In genomic region chr11:10454902-10455631, GRCh38 we compare ENCODE assay signal across 8 cellular contexts. TPM values are rescaled to one million over a fixed set of nuclear protein-coding genes. Genes with fewer than 3 reads are reported as not detected.
DNase-seq lines count a peak whose midpoint lies in the region; ATAC-seq and TF ChIP-seq lines count a peak whose summit lies in the region.

TSS of gene AMPD3 (plus strand) at chr11:10455264. CDS start at chr11:10461520, 6,256 bp downstream.

- DNase-seq in activated CD4-positive, alpha-beta T cell treated with anti-CD3 and anti-CD28 coated beads, Interleukin-2, amount 10 ng/mL, durations not matched to agents 7 days and 5 days, result no peak
- DNase-seq in activated CD4-positive, alpha-beta T cell treated with anti-CD3 and anti-CD28 coated beads for 4 hours, result no peak
- DNase-seq in HS-5 (ENCODE audit: low read depth) (peak; percentile 95), Peyer's patch (peak in 1 of 3 donors; percentile 63), choroid plexus epithelial cell (ENCODE audit: low read depth) (peak; percentile 97), mucosa of descending colon (peak in 1 of 3 donors; percentile 16), vagina (ENCODE audit: extremely low spot score in 2 of 2) (no peak)

- CTCF ChIA-PET in activated CD4-positive, alpha-beta T cell treated with anti-CD3 and anti-CD28 coated beads, Interleukin-2, amount 10 ng/mL, durations not matched to agents 7 days and 5 days (lab: Charles Lee), result interaction anchor here (0.7 to 5.9 kb wide), 6 partner anchors 11 to 199 kb away, joined by 3 to 50 read pairs (median 4); no protein-coding TSS in a partner anchor

- H3K27me3 ChIP-seq in Peyer's patch (no peaks in the 10 kb centered on the region), vagina (no peaks in the 10 kb centered on the region)

- H3K9me3 ChIP-seq in Peyer's patch, result no peaks in the 10 kb centered on the region
- no peaks in the 10 kb centered on the region for H3K9me3 ChIP-seq in mucosa of descending colon
- H3K9me3 ChIP-seq in vagina, result no peaks in the 10 kb centered on the region

- POLR2A ChIA-PET in activated CD4-positive, alpha-beta T cell treated with anti-CD3 and anti-CD28 coated beads, Interleukin-2, amount 10 ng/mL, durations not matched to agents 7 days and 5 days (lab: Charles Lee), result interaction anchor here (0.6 kb wide), 2 partner anchors 152 to 1656 kb away, joined by 3 read pairs; no protein-coding TSS in a partner anchor

- peak within 1 kb of the TSS; percentile 85 for H3K4me3 Mint-ChIP-seq in activated CD4-positive, alpha-beta T cell treated with anti-CD3 and anti-CD28 coated beads, Interleukin-2, amount 10 ng/mL, durations not matched to agents 7 days and 5 days

- H3K4me1 ChIP-seq in Peyer's patch (peaks cover 3 to 31% (median 25%) of the 10 kb centered on the region in 4 donors), mucosa of descending colon (ENCODE audit: low read depth) (peaks cover 10% of the 10 kb centered on the region), vagina (peaks cover 35% of the 10 kb centered on the region)

- H3K36me3 Mint-ChIP-seq in activated CD4-positive, alpha-beta T cell treated with anti-CD3 and anti-CD28 coated beads, Interleukin-2, amount 10 ng/mL, durations not matched to agents 7 days and 5 days (ENCODE audit: low read depth), result peaks cover 2% of the 10 kb centered on the region

- H3K4me1 Mint-ChIP-seq in activated CD4-positive, alpha-beta T cell treated with anti-CD3 and anti-CD28 coated beads, Interleukin-2, amount 10 ng/mL, durations not matched to agents 7 days and 5 days, result peaks cover 69% of the 10 kb centered on the region

- no peak for TF ChIP-seq CTCF in Peyer's patch (IDR thresholded peaks at IDR 0.05)
- no peak for TF ChIP-seq CTCF in choroid plexus epithelial cell (conservative IDR thresholded peaks at IDR 0.05; ENCODE audit: low read depth, low read length)
- no peak for TF ChIP-seq CTCF in mucosa of descending colon (IDR thresholded peaks at IDR 0.05)
- no peak for TF ChIP-seq CTCF in vagina (IDR thresholded peaks at IDR 0.05)

- no peaks in the 10 kb centered on the region for H3K9me3 Mint-ChIP-seq in activated CD4-positive, alpha-beta T cell treated with anti-CD3 and anti-CD28 coated beads, Interleukin-2, amount 10 ng/mL, durations not matched to agents 7 days and 5 days

- ATAC-seq in mucosa of descending colon (peak; percentile 5), GM21447 (IDR thresholded peaks at IDR 0.05; ENCODE audit: unreplicated experiment) (no peak)

- H3K4me3 ChIP-seq in Peyer's patch, result peak within 1 kb of the TSS; percentile 30 to 41 (median 36)
- peak within 1 kb of the TSS; percentile 47 for H3K4me3 ChIP-seq in choroid plexus epithelial cell (ENCODE audit: low read depth, low read length)
- H3K4me3 ChIP-seq in mucosa of descending colon, result no peak within 1 kb of the TSS
- peak within 1 kb of the TSS; percentile 28 to 29 for H3K4me3 ChIP-seq in vagina

- H3K27ac ChIP-seq in Peyer's patch (peak within 1 kb of the TSS; percentile 65 to 82 (median 71)), vagina (peak within 1 kb of the TSS; percentile 70)

- intact Hi-C loops in mucosa of descending colon (cut with DNase I, micrococcal nuclease), result no loop called here
- intact Hi-C loops in vagina (cut with DNase I), result no loop called here

- H3K27me3 Mint-ChIP-seq in activated CD4-positive, alpha-beta T cell treated with anti-CD3 and anti-CD28 coated beads, Interleukin-2, amount 10 ng/mL, durations not matched to agents 7 days and 5 days, result peaks cover 1% of the 10 kb centered on the region

- H3K27ac Mint-ChIP-seq in activated CD4-positive, alpha-beta T cell treated with anti-CD3 and anti-CD28 coated beads, Interleukin-2, amount 10 ng/mL, durations not matched to agents 7 days and 5 days, result peak within 1 kb of the TSS; percentile 93

- TF ChIP-seq POLR2A in Peyer's patch (IDR thresholded peaks at IDR 0.05) (no peak), vagina (IDR thresholded peaks at IDR 0.05) (no peak)

- H3K36me3 ChIP-seq in Peyer's patch (no peaks in the 10 kb centered on the region), mucosa of descending colon (ENCODE audit: low read depth) (no peaks in the 10 kb centered on the region), vagina (no peaks in the 10 kb centered on the region)

RNA-seq across cellular contexts. Expression of gene AMPD3, which starts in this region (rescaled TPM):
- 10 to 100 TPM; 20.3 to 20.8 TPM for total RNA-seq in activated CD4-positive, alpha-beta T cell treated with anti-CD3 and anti-CD28 coated beads, Interleukin-2, amount 10 ng/mL, durations not matched to agents 7 days and 5 days
- total RNA-seq in Peyer's patch (10 to 100 TPM; 12.4 to 28.9 (median 17.6) TPM), mucosa of descending colon (10 to 100 TPM in 2 of 3 donors, 1 to 10 TPM in 1; 7.2 to 16.2 (median 10.6) TPM), vagina (20.1 TPM)

Comparison
In these comparisons a context has a peak if more than half of its experiments do, and no peak if none do; other contexts are left out.
1. DNase-seq: peak in HS-5 (single experiment) and choroid plexus epithelial cell (single experiment); none in activated CD4-positive, alpha-beta T cell treated with anti-CD3 and anti-CD28 coated beads, Interleukin-2, amount 10 ng/mL, durations not matched to agents 7 days and 5 days (single experiment), activated CD4-positive, alpha-beta T cell treated with anti-CD3 and anti-CD28 coated beads for 4 hours (0 of 2) and vagina (0 of 2).